21 cellular contexts compared by ENCODE assay signal in genomic region chr1:59377350-59377904, GRCh38.
"Had no signal": no experiment of that assay in that cellular context is flagged by ENCODE, and none has a peak within 500 bp of the region (broad histone marks: within the 10 kb centered on the region; RNA-seq: fewer than 3 reads in every experiment).

No MANE protein-coding gene starts in this region.

- H3K27me3 Mint-ChIP-seq: natural killer cell treated with Interleukin-12 subunit alpha and Interleukin-12 subunit beta and Interleukin-15 and Interleukin-18, amount 100 ng/mL, for 72 hours; progenitor cell of endocrine pancreas had no signal

- H3K27ac Mint-ChIP-seq: endodermal cell, immature natural killer cell, progenitor cell of endocrine pancreas had no signal

- H3K4me3 ChIP-seq: coronary artery, left lung, lower lobe of right lung, pancreas, stomach, thoracic aorta, transverse colon had no signal

- DNase-seq: effector CD4-positive, alpha-beta T cell; endodermal cell; erythroblast; foreskin keratinocyte; immature natural killer cell; left lung; lower lobe of right lung; mesenchymal stem cell; midbrain; occipital lobe; pancreas; right cardiac atrium; small intestine; stimulated activated CD4-positive, alpha-beta T cell treated with anti-CD3 and anti-CD28 coated beads, Interleukin-12 subunit alpha, Interleukin-12 subunit beta, amount 100 ng/mL, for 4 hours; stomach; substantia nigra; transverse colon had no signal

- ATAC-seq: foreskin keratinocyte; left lung; lower lobe of right lung; natural killer cell treated with Interleukin-12 subunit alpha and Interleukin-12 subunit beta and Interleukin-15 and Interleukin-18, amount 100 ng/mL, for 72 hours; right cardiac atrium had no signal

- H3K9me3 ChIP-seq: left lung, lower lobe of right lung, pancreas, stomach, thoracic aorta, transverse colon had no signal

- H3K9me3 Mint-ChIP-seq: immature natural killer cell had no signal

- H3K27ac ChIP-seq: coronary artery, foreskin keratinocyte, left lung, lower lobe of right lung, stomach, thoracic aorta, transverse colon had no signal

- H3K4me3 Mint-ChIP-seq: endodermal cell; immature natural killer cell; natural killer cell treated with Interleukin-12 subunit alpha and Interleukin-12 subunit beta and Interleukin-15 and Interleukin-18, amount 100 ng/mL, for 72 hours had no signal

- H3K4me1 ChIP-seq: left lung, lower lobe of right lung, stomach, transverse colon had no signal

- H3K27me3 ChIP-seq: foreskin keratinocyte, left lung, pancreas, stomach, transverse colon had no signal

- H3K36me3 ChIP-seq: left lung, lower lobe of right lung, pancreas, stomach, thoracic aorta, transverse colon had no signal
